Comparison of ENCODE assay signal across 23 cellular contexts in the genomic region with DNA sequence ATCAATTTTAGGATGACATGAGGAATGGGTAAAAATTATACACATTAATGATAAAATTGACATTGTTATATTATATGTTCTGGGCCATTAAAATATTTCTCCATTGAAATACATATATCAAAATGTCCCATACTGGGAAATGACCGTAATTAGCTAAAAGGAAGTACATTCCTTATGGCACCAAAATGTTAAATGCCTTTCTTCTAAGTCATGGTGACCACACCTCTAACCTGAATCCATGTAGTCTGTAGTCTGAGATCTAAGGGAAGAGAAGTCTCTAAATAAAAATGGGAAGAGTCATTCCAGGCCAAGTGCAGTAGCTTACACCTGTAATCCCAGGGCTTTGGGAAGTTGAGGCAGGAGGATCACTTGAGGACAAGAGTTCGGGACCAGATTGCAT. TPM values are rescaled to one million over a fixed set of nuclear protein-coding genes. Genes with fewer than 3 reads are reported as not detected.
DNase-seq lines count a peak whose midpoint lies in the region; ATAC-seq, FAIRE-seq and TF ChIP-seq lines count a peak whose summit lies in the region.
"Had no signal": no experiment of that assay in that cellular context is flagged by ENCODE, and none has a peak within 500 bp of the region (broad histone marks: within the 10 kb centered on the region; RNA-seq: fewer than 3 reads in every experiment).

No MANE protein-coding gene starts in this region.

- H3K4me1 ChIP-seq in mesendoderm (ENCODE audit: control insufficient read depth, low read depth, low read length) (no peaks in the 10 kb centered on the region), Caco-2 (no peaks in the 10 kb centered on the region)
- no peaks in the 10 kb centered on the region for H3K4me1 ChIP-seq in CD8-positive, alpha-beta T cell (ENCODE audit: insufficient read depth, low read length)
- H3K4me1 ChIP-seq: SJCRH30 had no signal

- H3K23ac ChIP-seq in mesendoderm (ENCODE audit: low read length), result no peak overlapping the region

- BruUV-seq in Calu3 (replicated peaks; lab: Mats Ljungman, UMichigan) (no TSS peak), Caco-2 (replicated peaks; lab: Mats Ljungman, UMichigan) (no TSS peak)

- H3K4ac ChIP-seq in mesendoderm (ENCODE audit: low read depth, low read length), result no peak overlapping the region

- FAIRE-seq in bronchial epithelial cell (lab: Jason Lieb, UNC), result no peak
- FAIRE-seq: GM12878 had no signal

- H3K36me3 Mint-ChIP-seq in Calu3 (ENCODE audit: insufficient read depth, unreplicated experiment), result no peaks in the 10 kb centered on the region
- no peaks in the 10 kb centered on the region for H3K36me3 Mint-ChIP-seq in CD8-positive, alpha-beta T cell
- H3K36me3 Mint-ChIP-seq in Caco-2 (ENCODE audit: insufficient read depth, unreplicated experiment), result peaks cover 6% of the 10 kb centered on the region

- H3K56ac ChIP-seq in mesendoderm (ENCODE audit: low read length), result no peak overlapping the region

- H3K9ac ChIP-seq in mesendoderm (ENCODE audit: low read length), result no peak overlapping the region
- H3K9ac ChIP-seq: GM23248 had no signal

- H2BK15ac ChIP-seq in mesendoderm (replicated peaks; ENCODE audit: low read depth), result no peak overlapping the region

- H3K27ac Mint-ChIP-seq in Calu3 (ENCODE audit: unreplicated experiment), result peak overlapping the region; percentile 87
- no peak overlapping the region for H3K27ac Mint-ChIP-seq in CD8-positive, alpha-beta T cell
- H3K27ac Mint-ChIP-seq in Caco-2 (ENCODE audit: unreplicated experiment), result no peak overlapping the region
- H3K27ac Mint-ChIP-seq: H9 had no signal

- no peaks in the 10 kb centered on the region for H3K9me3 Mint-ChIP-seq in Calu3 (ENCODE audit: low read depth, unreplicated experiment)
- no peaks in the 10 kb centered on the region for H3K9me3 Mint-ChIP-seq in CD8-positive, alpha-beta T cell
- no peaks in the 10 kb centered on the region for H3K9me3 Mint-ChIP-seq in Caco-2 (ENCODE audit: unreplicated experiment)

- no peaks in the 10 kb centered on the region for H3K79me2 ChIP-seq in mesendoderm (ENCODE audit: control insufficient read depth, insufficient read depth, low read length)

- H3K27me3 Mint-ChIP-seq in Calu3 (ENCODE audit: unreplicated experiment), result no peaks in the 10 kb centered on the region
- peaks cover 9% of the 10 kb centered on the region for H3K27me3 Mint-ChIP-seq in CD8-positive, alpha-beta T cell (ENCODE audit: low read depth)
- no peaks in the 10 kb centered on the region for H3K27me3 Mint-ChIP-seq in Caco-2 (ENCODE audit: insufficient read depth, unreplicated experiment)

- no peak overlapping the region for H3K27ac ChIP-seq in mesendoderm (ENCODE audit: low read depth, low read length)
- no peak overlapping the region for H3K27ac ChIP-seq in CD8-positive, alpha-beta T cell (ENCODE audit: low read depth, low read length)
- H3K27ac ChIP-seq: C4-2B, GM23248, HL-60, SJCRH30 had no signal

- intact Hi-C loops in Calu3 (cut with micrococcal nuclease; ENCODE audit: unreplicated experiment) (loop anchor here (5.0 kb wide), 1 partner anchor 78 kb away; no protein-coding TSS in a partner anchor), Caco-2 (cut with micrococcal nuclease; ENCODE audit: unreplicated experiment) (no loop called here)
- intact Hi-C loops in CD8-positive, alpha-beta T cell (cut with DNase I, micrococcal nuclease), result no loop called here

- H2BK120ac ChIP-seq in mesendoderm (ENCODE audit: low read depth, low read length), result no peak overlapping the region

- no peak overlapping the region for H4K5ac ChIP-seq in mesendoderm (ENCODE audit: low read length)

- H3K9me3 ChIP-seq in CD8-positive, alpha-beta T cell (ENCODE audit: low read length), result no peaks in the 10 kb centered on the region
- no peaks in the 10 kb centered on the region for H3K9me3 ChIP-seq in Caco-2
- H3K9me3 ChIP-seq: SJCRH30 had no signal

- POLR2A ChIA-PET in CD8-positive, alpha-beta T cell (lab: Charles Lee), result no interaction called here
- POLR2A ChIA-PET in Caco-2 (lab: Charles Lee), result no interaction called here

- H3K4me1 Mint-ChIP-seq in Calu3 (ENCODE audit: low read depth, unreplicated experiment) (peaks cover 33% of the 10 kb centered on the region), Caco-2 (ENCODE audit: low read depth, unreplicated experiment) (peaks cover 6% of the 10 kb centered on the region)
- H3K4me1 Mint-ChIP-seq in CD8-positive, alpha-beta T cell (ENCODE audit: low read depth), result no peaks in the 10 kb centered on the region
- H3K4me1 Mint-ChIP-seq: H9 had no signal

- no peak overlapping the region for H2BK5ac ChIP-seq in mesendoderm (ENCODE audit: low read length)

- H3K4me3 Mint-ChIP-seq in Calu3 (ENCODE audit: low read depth, unreplicated experiment) (peak overlapping the region; percentile 20), Caco-2 (ENCODE audit: unreplicated experiment) (no peak overlapping the region)
- H3K4me3 Mint-ChIP-seq in CD8-positive, alpha-beta T cell, result no peak overlapping the region
- H3K4me3 Mint-ChIP-seq: H9 had no signal

- H3K18ac ChIP-seq in mesendoderm (ENCODE audit: low read length), result no peak overlapping the region

- CTCF ChIA-PET in Calu3 (lab: Charles Lee), result no interaction called here
- CTCF ChIA-PET in CD8-positive, alpha-beta T cell (lab: Charles Lee), result no interaction called here
- CTCF ChIA-PET in Caco-2 (lab: Charles Lee), result no interaction called here

- no CpG with 5 or more reads among the region's 2 CpGs for WGBS in mesendoderm (ENCODE audit: extremely low coverage, insufficient coverage, low lambda C conversion rate)

- H3K27me3 ChIP-seq in bronchial epithelial cell (ENCODE audit: control insufficient read depth, insufficient read depth, low read length) (no peaks in the 10 kb centered on the region), mesendoderm (ENCODE audit: insufficient read depth, low read length, poor library complexity) (no peaks in the 10 kb centered on the region), Caco-2 (replicated peaks; ENCODE audit: control insufficient read depth, insufficient read depth, low read length) (no peaks in the 10 kb centered on the region)
- no peaks in the 10 kb centered on the region for H3K27me3 ChIP-seq in CD8-positive, alpha-beta T cell (ENCODE audit: insufficient read depth, low read length)

- no peak overlapping the region for H3K4me3 ChIP-seq in bronchial epithelial cell (ENCODE audit: low read depth, low read length)
- no peak overlapping the region for H3K4me3 ChIP-seq in mesendoderm (ENCODE audit: low read length)
- H3K4me3 ChIP-seq in CD8-positive, alpha-beta T cell (ENCODE audit: low read depth, low read length), result no peak overlapping the region
- H3K4me3 ChIP-seq in Caco-2 (ENCODE audit: low read depth, low read length), result no peak overlapping the region
- H3K4me3 ChIP-seq: GM12878, GM23248, SJCRH30 had no signal

- no peaks in the 10 kb centered on the region for H3K79me1 ChIP-seq in mesendoderm (ENCODE audit: low read length)

- DNase-seq in Calu3 (no peak), NCI-H460 (ENCODE audit: extremely low read depth, low read depth) (peak; percentile 91), bronchial epithelial cell (ENCODE audit: low read depth) (peak; percentile 49), mesendoderm (peak; percentile 40), anterior cingulate cortex (lab: John Stamatoyannopoulos, UW) (no peak), Caco-2 (no peak)
- DNase-seq in CD8-positive, alpha-beta T cell, result no peak
- no peak for DNase-seq in activated T-cell treated with anti-CD3 and anti-CD28 coated beads, Interleukin-2, amount 50 U/mL, for 48 hours
- DNase-seq: 8988T, DMS79 treated with DMSO at 0.1 percent for 48 hours, GM23248, H9, KG1, NCI-H1105, NCI-H1694 treated with DMSO at 0.1 percent for 48 hours, NCI-H2081 treated with DMSO at 0.1 percent for 48 hours, NCI-H446, SJCRH30, T-helper 1 cell had no signal

- H4K8ac ChIP-seq in mesendoderm (ENCODE audit: low read depth, low read length), result no peak overlapping the region

- no peak for ATAC-seq in CD8-positive, alpha-beta T cell
- ATAC-seq: GM12878, Panc1 had no signal

- no peak overlapping the region for H2AK5ac ChIP-seq in mesendoderm (ENCODE audit: low read length)

- no peak overlapping the region for H3K4me2 ChIP-seq in mesendoderm (ENCODE audit: low read length)

- TF ChIP-seq CTCF in Calu3 (IDR thresholded peaks at IDR 0.05; ENCODE audit: unreplicated experiment) (no peak), bronchial epithelial cell (IDR thresholded peaks at IDR 0.05; ENCODE audit: insufficient read depth, low read length, severe bottlenecking) (no peak), Caco-2 (IDR thresholded peaks at IDR 0.05; ENCODE audit: insufficient read depth in 1 of 2, low read depth in 1 of 2, low read length in 1 of 2, severe bottlenecking in 1 of 2, unreplicated experiment in 1 of 2) (no peak)
- no peak for TF ChIP-seq CTCF in CD8-positive, alpha-beta T cell (IDR thresholded peaks at IDR 0.05)

- H3K36me3 ChIP-seq in bronchial epithelial cell (ENCODE audit: control insufficient read depth, insufficient read depth, low read length) (no peaks in the 10 kb centered on the region), mesendoderm (ENCODE audit: control insufficient read depth, insufficient read depth, low read length) (no peaks in the 10 kb centered on the region), Caco-2 (ENCODE audit: control insufficient read depth, insufficient read depth, low read length) (no peaks in the 10 kb centered on the region)
- H3K36me3 ChIP-seq in CD8-positive, alpha-beta T cell (ENCODE audit: insufficient read depth, low read length), result no peaks in the 10 kb centered on the region
- H3K36me3 ChIP-seq: SJCRH30 had no signal

RNA-seq across cellular contexts. Expression of gene GDA, which starts 10.0 kb away (rescaled TPM):
- 21.0 and 24.3 TPM in 2 replicates for total RNA-seq in Calu3 (2022)
- 311 and 357 TPM in 2 replicates for total RNA-seq in NCI-H460 (2014; rRNA removed; shearing (Covaris generic))
- 284 and 382 TPM in 2 replicates for polyA plus RNA-seq in NCI-H460 (2014; cell fraction: nucleus; rRNA removed)
- 1.8 and 4.4 TPM in 2 replicates for total RNA-seq in bronchial epithelial cell
- polyA plus RNA-seq in mesendoderm (2013, experiment 1 of 2), result 0.73 TPM
- 0.71 TPM for polyA plus RNA-seq in mesendoderm (2013, experiment 2 of 2)
- not detected for total RNA-seq in CD8-positive, alpha-beta T cell
- 3.1 and 3.5 TPM in 2 replicates for total RNA-seq in Caco-2 (2022)
- total RNA-seq: GM23248, SJCRH30 had no signal
- polyA plus RNA-seq: GM23248 had no signal

Comparison
In these comparisons a context has a peak if more than half of its experiments do, and no peak if none do; other contexts are left out.
1. DNase-seq: peak in NCI-H460 (single experiment), bronchial epithelial cell (single experiment) and mesendoderm (single experiment); none in Calu3 (single experiment), anterior cingulate cortex (0 of 58), CD8-positive, alpha-beta T cell (0 of 7), Caco-2 (0 of 2) and activated T-cell treated with anti-CD3 and anti-CD28 coated beads, Interleukin-2, amount 50 U/mL, for 48 hours (0 of 2).
2. RNA of gene GDA, which starts 10.0 kb away (total RNA-seq): 311 to 357 TPM in NCI-H460; 21.0 to 24.3 TPM in Calu3, 3.1 to 3.5 TPM in Caco-2, 1.8 to 4.4 TPM in bronchial epithelial cell and not detected in CD8-positive, alpha-beta T cell; every median in the first group is over 10 times any median in the second.